In genomic region chr9:95494022-95494415, GRCh38 we compare ENCODE assay signal across 8 cellular contexts. TPM values are rescaled to one million over a fixed set of nuclear protein-coding genes. Genes with fewer than 3 reads are reported as not detected.
DNase-seq lines count a peak whose midpoint lies in the region; ATAC-seq, FAIRE-seq and TF ChIP-seq lines count a peak whose summit lies in the region.

No MANE protein-coding gene starts in this region.

- H3K79me2 ChIP-seq in MM.1S (ENCODE audit: low read length) = peaks cover 91% of the 10 kb centered on the region

- DNase-seq in MM.1S = peak; percentile 87
- no peak for DNase-seq in WTC11 (ENCODE audit: low spot score)
- peak; percentile 57 to 77 for DNase-seq in hippocampal formation (lab: John Stamatoyannopoulos, UW)
- no peak for DNase-seq in GM19239 (ENCODE audit: insufficient read length, low spot score)
- DNase-seq in esophagus muscularis mucosa (ENCODE audit: extremely low spot score) = no peak
- no peak for DNase-seq in glomerular visceral epithelial cell (ENCODE audit: extremely low spot score)

- peaks cover 3% of the 10 kb centered on the region; the same call in 1 of the 2 replicates for H3K36me3 Mint-ChIP-seq in WTC11

- CTCF ChIA-PET in WTC11 (lab: Charles Lee) = interaction anchor here (1.1 kb wide), 1 partner anchor 20 kb away, joined by 3 read pairs; no protein-coding TSS in a partner anchor

- H3K27ac Mint-ChIP-seq in WTC11 = peak overlapping the region; percentile 52

- peaks cover 68% of the 10 kb centered on the region for H3K4me1 Mint-ChIP-seq in WTC11

- no peak overlapping the region; the same call in 1 of the 2 replicates for H3K4me3 Mint-ChIP-seq in WTC11

- no peak for TF ChIP-seq EP300 in esophagus muscularis mucosa (IDR thresholded peaks at IDR 0.05)

- TF ChIP-seq CTCF in MM.1S (IDR thresholded peaks at IDR 0.05; ENCODE audit: low read length) (no peak), WTC11 (IDR thresholded peaks at IDR 0.05) (no peak), esophagus muscularis mucosa (IDR thresholded peaks at IDR 0.05) (no peak)

- H3K4me2 ChIP-seq in MM.1S (ENCODE audit: low read depth, low read length) = peak overlapping the region; percentile 95

- H3K4me1 ChIP-seq in MM.1S (ENCODE audit: low read length) (peaks cover 33% of the 10 kb centered on the region), esophagus muscularis mucosa (peaks cover 5 to 32% (median 29%) of the 10 kb centered on the region in 4 donors)

- ATAC-seq in GM19043 (IDR thresholded peaks at IDR 0.05; ENCODE audit: low read depth, unreplicated experiment) = peak; percentile 4
- no peak for ATAC-seq in WTC11
- no peak for ATAC-seq in HG03469 (IDR thresholded peaks at IDR 0.05; ENCODE audit: unreplicated experiment)

- intact Hi-C loops in esophagus muscularis mucosa (cut with DNase I) = no loop called here

- no peak for FAIRE-seq in GM19239 (lab: Jason Lieb, UNC)

- no peaks in the 10 kb centered on the region for H4K20me1 ChIP-seq in MM.1S (ENCODE audit: insufficient read depth, low read length)

- H3K4me3 ChIP-seq in MM.1S (ENCODE audit: low read length) (peak overlapping the region; percentile 64), esophagus muscularis mucosa (no peak overlapping the region)

- H3K9ac ChIP-seq in MM.1S (ENCODE audit: low read length) = peak overlapping the region; percentile 68

- H3K9me2 ChIP-seq in MM.1S (replicated peaks; ENCODE audit: insufficient read depth, low read length) = no peaks in the 10 kb centered on the region

- no peaks in the 10 kb centered on the region for H3K9me3 Mint-ChIP-seq in WTC11

- H3K9me3 ChIP-seq in MM.1S (replicated peaks; ENCODE audit: insufficient read depth, low read length) (no peaks in the 10 kb centered on the region), esophagus muscularis mucosa (no peaks in the 10 kb centered on the region)

- peaks cover 30% of the 10 kb centered on the region for H3F3A ChIP-seq in MM.1S (ENCODE audit: insufficient read depth, low read length)

- peak overlapping the region; percentile 98 for H3K27ac ChIP-seq in MM.1S (ENCODE audit: low read length)
- H3K27ac ChIP-seq in esophagus muscularis mucosa (replicated peaks in 1 of 4) = no peak overlapping the region

- H3K27me3 ChIP-seq in MM.1S (replicated peaks; ENCODE audit: insufficient read depth, low read length) = no peaks in the 10 kb centered on the region
- H3K27me3 ChIP-seq in esophagus muscularis mucosa = no peaks in the 10 kb centered on the region

- H3K36me3 ChIP-seq in MM.1S (replicated peaks; ENCODE audit: insufficient read depth, low read length) = no peaks in the 10 kb centered on the region
- H3K36me3 ChIP-seq in esophagus muscularis mucosa = peaks cover 0 to 8% (median 4%) of the 10 kb centered on the region in 4 donors

- H2AFZ ChIP-seq in MM.1S (ENCODE audit: low read length) = peak overlapping the region; percentile 63

- POLR2A ChIA-PET in WTC11 (lab: Charles Lee) = interaction anchor here (0.5 kb wide), 1 partner anchor 165 kb away, joined by 4 read pairs; no protein-coding TSS in a partner anchor

- TF ChIP-seq POLR2A in esophagus muscularis mucosa (IDR thresholded peaks at IDR 0.05; ENCODE audit: low read depth) = no peak

- WGBS in esophagus muscularis mucosa = 95% methylated on average over 17 of the region's 26 CpGs

- H3K27me3 Mint-ChIP-seq in WTC11 (ENCODE audit: low read depth) = 0 out of 2 replicates have a peak, but pooled peaks cover 3% of the 10 kb centered on the region

TF ChIP-seq in WTC11, 78 proteins besides CTCF, POLR2A, EP300 and RAD21:
- TF ChIP-seq FOXP1 (CRISPR knock-in tag; IDR thresholded peaks at IDR 0.05; ENCODE audit: borderline replicate concordance) = peak; percentile 56; the same call in 1 of the 2 replicates
- TF ChIP-seq RELA (CRISPR knock-in tag; IDR thresholded peaks at IDR 0.05; ENCODE audit: borderline replicate concordance) = 0 out of 2 replicates have a peak, but pooled peaks have one; percentile 52
- no peak for TF ChIP-seq EMX1 (CRISPR knock-in tag; IDR thresholded peaks at IDR 0.05)
- 0 out of 2 replicates have a peak, but pooled peaks have one; percentile 36 for TF ChIP-seq IRF2 (CRISPR knock-in tag; IDR thresholded peaks at IDR 0.05; ENCODE audit: borderline replicate concordance, low read depth)
- TF ChIP-seq CREM (CRISPR knock-in tag; IDR thresholded peaks at IDR 0.05) = no peak
- no peak for TF ChIP-seq ATF3 (CRISPR knock-in tag; conservative IDR thresholded peaks at IDR 0.05)
TF ChIP-seq in WTC11: peak in this region for 3.

RNA-seq across cellular contexts. Expression of gene PTCH1, which starts 22.8 kb away (rescaled TPM):
- 27.9 to 38.0 TPM (median 30.9 TPM) in 3 replicates for total RNA-seq in WTC11 (2021)
- 10 to 100 TPM; 10.8 to 25.1 (median 16.9) TPM for total RNA-seq in esophagus muscularis mucosa

Comparison
In these comparisons a context has a peak if more than half of its experiments do, and no peak if none do; other contexts are left out.
1. DNase-seq: peak in MM.1S (single experiment) and hippocampal formation (2 of 2); none in WTC11 (single experiment), GM19239 (single experiment), esophagus muscularis mucosa (single experiment) and glomerular visceral epithelial cell (single experiment).